In the genomic region with DNA sequence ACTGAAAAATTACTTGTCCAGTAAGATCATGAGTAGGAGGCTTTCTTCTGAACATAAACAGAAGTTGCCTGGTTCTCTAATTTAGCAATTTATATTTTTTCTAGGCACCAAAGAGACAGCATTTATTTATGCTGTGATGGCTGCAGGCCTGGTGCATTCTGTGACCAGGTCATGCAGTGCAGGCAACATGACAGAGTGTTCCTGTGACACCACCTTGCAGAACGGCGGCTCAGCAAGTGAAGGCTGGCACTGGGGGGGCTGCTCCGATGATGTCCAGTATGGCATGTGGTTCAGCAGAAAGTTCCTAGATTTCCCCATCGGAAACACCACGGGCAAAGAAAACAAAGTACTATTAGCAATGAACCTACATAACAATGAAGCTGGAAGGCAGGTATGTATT, we compare ENCODE assay signal across 23 cellular contexts. TPM values are rescaled to one million over a fixed set of nuclear protein-coding genes. Genes with fewer than 3 reads are reported as not detected.
"Had no signal": no experiment of that assay in that cellular context is flagged by ENCODE, and none has a peak within 500 bp of the region (broad histone marks: within the 10 kb centered on the region; RNA-seq: fewer than 3 reads in every experiment).

No MANE protein-coding gene starts in this region.

- H3K27ac Mint-ChIP-seq: activated CD4-positive, alpha-beta T cell treated with anti-CD3 and anti-CD28 coated beads, Interleukin-2, amount 10 ng/mL, durations not matched to agents 7 days and 5 days; activated CD8-positive, alpha-beta T cell treated with anti-CD3 and anti-CD28 coated beads, Interleukin-2, amount 10 ng/mL, durations not matched to agents 7 days and 5 days; activated naive CD4-positive, alpha-beta T cell treated with anti-CD3 and anti-CD28 coated beads, Interleukin-2, amount 50 U/mL, for 24 hours; naive thymus-derived CD8-positive, alpha-beta T cell; progenitor cell of endocrine pancreas had no signal

- H3K4me3 Mint-ChIP-seq: activated CD4-positive, alpha-beta T cell treated with anti-CD3 and anti-CD28 coated beads, Interleukin-2, amount 10 ng/mL, durations not matched to agents 7 days and 5 days; activated CD8-positive, alpha-beta T cell treated with anti-CD3 and anti-CD28 coated beads, Interleukin-2, amount 10 ng/mL, durations not matched to agents 7 days and 5 days; activated naive CD4-positive, alpha-beta T cell treated with anti-CD3 and anti-CD28 coated beads, Interleukin-2, amount 50 U/mL, for 24 hours; activated T-cell treated with anti-CD3 and anti-CD28 coated beads, Interleukin-2, amount 50 U/mL, for 4 hours; central memory CD8-positive, alpha-beta T cell had no signal

- H3K36me3 Mint-ChIP-seq: activated naive CD4-positive, alpha-beta T cell treated with anti-CD3 and anti-CD28 coated beads, Interleukin-2, amount 50 U/mL, for 24 hours; naive thymus-derived CD8-positive, alpha-beta T cell had no signal

- H3K9me3 Mint-ChIP-seq: activated CD4-positive, alpha-beta T cell treated with anti-CD3 and anti-CD28 coated beads, Interleukin-2, amount 10 ng/mL, durations not matched to agents 7 days and 5 days; activated naive CD4-positive, alpha-beta T cell treated with anti-CD3 and anti-CD28 coated beads, Interleukin-2, amount 50 U/mL, for 24 hours; activated T-cell treated with anti-CD3 and anti-CD28 coated beads, Interleukin-2, amount 50 U/mL, for 4 hours; central memory CD8-positive, alpha-beta T cell; naive thymus-derived CD8-positive, alpha-beta T cell had no signal

- DNase-seq: activated CD4-positive, alpha-beta T cell treated with anti-CD3 and anti-CD28 coated beads, Interleukin-2, amount 10 ng/mL, durations not matched to agents 7 days and 5 days; activated CD8-positive, alpha-beta T cell treated with anti-CD3 and anti-CD28 coated beads, Interleukin-2, amount 10 ng/mL, durations not matched to agents 7 days and 5 days; activated effector memory CD4-positive, alpha-beta T cell treated with anti-CD3 and anti-CD28 coated beads, Interleukin-2, amount 50 U/mL, for 16 hours; activated T-cell treated with anti-CD3 and anti-CD28 coated beads, Interleukin-2, amount 50 U/mL, for 4 hours; gastrocnemius medialis; head of caudate nucleus; kidney glomerular epithelial cell; left ventricle myocardium superior; mesendoderm; naive thymus-derived CD8-positive, alpha-beta T cell; stimulated activated CD4-positive, alpha-beta T cell treated with anti-CD3 and anti-CD28 coated beads, Interleukin-12 subunit alpha, Interleukin-12 subunit beta, amount 100 ng/mL, for 4 hours; stimulated activated CD4-positive, alpha-beta T cell treated with anti-CD3 and anti-CD28 coated beads, Interleukin-1b, Interleukin-23, amount 100 ng/mL, for 48 hours; stimulated activated CD8-positive, alpha-beta memory T cell treated with anti-CD3 and anti-CD28 coated beads, Interleukin-4, amount 100 ng/mL, for 48 hours; stimulated activated naive CD8-positive, alpha-beta T cell treated with anti-CD3 and anti-CD28 coated beads, Interleukin-15, Interleukin-2, amounts not matched to agents 100 U/mL and 50 U/mL, for 24 hours; substantia nigra; T-helper 1 cell; T-helper 9 cell; uterus had no signal

- ATAC-seq: activated CD8-positive, alpha-beta T cell treated with anti-CD3 and anti-CD28 coated beads, Interleukin-2, amount 10 ng/mL, durations not matched to agents 7 days and 5 days; activated T-cell treated with anti-CD3 and anti-CD28 coated beads, Interleukin-2, amount 50 U/mL, for 4 hours; gastrocnemius medialis; left ventricle myocardium superior; naive thymus-derived CD8-positive, alpha-beta T cell; stimulated activated naive CD8-positive, alpha-beta T cell treated with anti-CD3 and anti-CD28 coated beads, Interleukin-15, Interleukin-2, amounts not matched to agents 100 U/mL and 50 U/mL, for 24 hours had no signal

RNA-seq across cellular contexts. Expression of a gene that starts 2.8 kb away (rescaled TPM):
- total RNA-seq: activated CD4-positive, alpha-beta T cell treated with anti-CD3 and anti-CD28 coated beads, Interleukin-2, amount 10 ng/mL, durations not matched to agents 7 days and 5 days; activated CD8-positive, alpha-beta T cell treated with anti-CD3 and anti-CD28 coated beads, Interleukin-2, amount 10 ng/mL, durations not matched to agents 7 days and 5 days; ascending aorta; left ventricle myocardium superior; omental fat pad; progenitor cell of endocrine pancreas had no signal
